ENCODE assay signal across 21 cellular contexts in the genomic region with DNA sequence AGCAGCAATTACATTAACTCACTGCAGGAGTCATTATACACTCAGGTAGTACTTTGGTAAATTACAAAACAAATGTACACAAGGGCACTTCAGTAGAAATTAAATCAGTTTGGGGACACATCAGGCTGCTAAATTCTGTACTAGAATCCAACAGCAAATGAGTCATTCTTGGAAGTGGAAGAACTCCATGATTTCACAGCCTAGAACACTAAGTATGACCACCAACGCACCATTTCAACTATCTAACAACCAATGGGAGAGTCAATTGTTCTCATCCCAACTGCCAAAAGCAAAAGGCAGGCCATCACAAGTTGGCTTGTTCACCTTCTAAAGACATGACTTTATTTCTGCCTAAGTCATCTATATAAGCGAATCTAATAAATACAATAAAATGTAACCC.
"Had no signal": no experiment of that assay in that cellular context is flagged by ENCODE, and none has a peak within 500 bp of the region (broad histone marks: within the 10 kb centered on the region; RNA-seq: fewer than 3 reads in every experiment).

No MANE protein-coding gene starts in this region.

- DNase-seq: Kasumi-1, MM.1S, NCI-H1092 treated with DMSO at 0.1 percent for 48 hours, NCI-H1436, NCI-H187, NCI-H2029, NCI-H2081 treated with DMSO at 0.1 percent for 48 hours, NCI-H2171, NCI-H345, NCI-H446 treated with DMSO at 0.1 percent for 48 hours, NCI-H510A treated with DMSO at 0.1 percent for 48 hours, NCI-H526, NCI-H82, Right ventricle myocardium superior, RPMI8226, SIG-M5 had no signal

- ATAC-seq: HepG2, K562 had no signal

- H3K4me3 ChIP-seq: K562, SJSA1, SK-N-MC had no signal

- FAIRE-seq: HepG2, K562, RCC 7860 had no signal
